Comparison of ENCODE assay signal across 1 cellular context in the genomic region with DNA sequence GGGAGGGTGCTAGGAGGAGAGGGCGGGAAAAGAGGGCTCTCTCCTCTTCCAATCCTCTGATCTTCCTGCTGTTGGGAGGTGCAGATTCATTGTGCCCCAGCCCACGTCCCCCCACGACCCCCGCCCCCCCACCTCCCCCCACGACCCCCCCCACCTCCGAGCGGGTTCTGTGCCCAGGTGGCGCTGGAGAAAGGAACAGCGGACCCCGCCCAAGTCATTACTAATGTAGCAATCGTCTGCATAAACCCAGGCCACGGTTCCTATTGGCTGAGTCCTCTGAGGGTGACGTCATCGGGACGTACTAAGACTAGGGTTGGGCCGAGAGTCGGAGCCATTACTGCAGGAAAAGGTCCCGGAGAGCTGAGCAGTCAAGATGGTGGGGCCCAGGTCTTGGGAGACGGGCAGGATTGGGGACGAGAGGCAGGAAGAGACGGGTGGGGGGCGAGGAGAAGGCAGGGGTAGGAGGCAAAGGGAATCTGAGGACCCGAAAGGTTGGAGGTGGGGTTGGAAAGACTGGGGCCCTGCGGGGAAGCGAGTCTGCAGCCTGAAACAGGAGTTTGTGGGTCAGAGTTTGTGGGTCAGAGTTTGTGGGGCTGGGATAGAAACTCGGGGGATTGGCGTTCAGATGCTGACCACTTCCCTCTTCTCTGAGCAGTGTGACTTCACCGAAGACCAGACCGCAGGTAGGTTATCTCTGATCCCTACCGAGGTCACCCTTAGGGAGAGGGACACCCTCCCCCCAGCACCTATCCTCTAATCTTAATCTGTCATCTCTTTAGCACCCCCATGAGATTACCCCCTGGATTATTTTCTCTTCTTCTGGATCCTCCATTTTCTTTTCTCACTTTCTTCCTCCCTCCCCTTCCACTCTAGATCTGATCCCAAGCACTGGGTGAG.
TF ChIP-seq lines count a peak whose summit lies in the region.

A gene (plus strand): TSS at position 331 of the 897 bp plus-strand sequence. CDS start 43 bp downstream, at position 374.

TF ChIP-seq in K562, 482 proteins besides CTCF, POLR2A, EP300 and RAD21 (continued from another document and continues in another):
- TF ChIP-seq ZNF644 (tag; IDR thresholded peaks at IDR 0.05; ENCODE audit: low read depth) (peak; percentile 38; the same call in 1 of the 2 replicates), DNMT1 (IDR thresholded peaks at IDR 0.05) (no peak), PPARD (CRISPR knock-in tag; IDR thresholded peaks at IDR 0.05) (0 out of 2 replicates have a peak, but pooled peaks have one; percentile 47), ZFP1 (CRISPR knock-in tag; IDR thresholded peaks at IDR 0.05) (no peak), PRMT5 (CRISPR knock-in tag; IDR thresholded peaks at IDR 0.05) (no peak; the same call in 1 of the 2 replicates), NFXL1 (CRISPR knock-in tag; IDR thresholded peaks at IDR 0.05) (peak; percentile 66; the same call in 1 of the 2 replicates), HDAC8 (tag; IDR thresholded peaks at IDR 0.05) (no peak), GABPA (tag; conservative IDR thresholded peaks at IDR 0.05; ENCODE audit: low read depth) (peak; percentile 50; the same call in 1 of the 2 replicates), EWSR1 (IDR thresholded peaks at IDR 0.05; ENCODE audit: borderline replicate concordance, low read depth, partially characterized antibody) (no peak), PHF8 (IDR thresholded peaks at IDR 0.05; ENCODE audit: borderline replicate concordance, low read length) (peak; percentile 88), CEBPB (tag; IDR thresholded peaks at IDR 0.05) (peak; percentile 82), PHF20 (IDR thresholded peaks at IDR 0.05; ENCODE audit: partially characterized antibody) (peak; percentile 63), ZNF23 (CRISPR knock-in tag; IDR thresholded peaks at IDR 0.05) (no peak), FOXK2 (conservative IDR thresholded peaks at IDR 0.05 in 1 of 2, IDR thresholded peaks at IDR 0.05 in 1 of 2; ENCODE audit: low read depth in 2 of 2) (peak in 1 of 2 experiments; percentile 49; a peak in 3 of 4 replicates), ZNF766 (CRISPR knock-in tag; conservative IDR thresholded peaks at IDR 0.05) (peak; percentile 65), RBM15 (IDR thresholded peaks at IDR 0.05; ENCODE audit: insufficient read depth, low read length) (no peak), RCOR1 (IDR thresholded peaks at IDR 0.05; ENCODE audit: borderline replicate concordance in 1 of 2, low read depth in 2 of 2, low read length in 2 of 2) (no peak; a peak in 1 of 4 replicates), POLR2G (IDR thresholded peaks at IDR 0.05; ENCODE audit: low read depth, low read length) (peak; percentile 93), MIER1 (IDR thresholded peaks at IDR 0.05; ENCODE audit: low read depth) (no peak), FOS (IDR thresholded peaks at IDR 0.05; ENCODE audit: extremely low read depth, insufficient read length) (peak; percentile 39), CBX2 (IDR thresholded peaks at IDR 0.05; ENCODE audit: insufficient read depth, low read length, poor library complexity, severe bottlenecking) (no peak), NFE2 (IDR thresholded peaks at IDR 0.05; ENCODE audit: low read depth) (0 out of 2 replicates have a peak, but pooled peaks have one; percentile 2), ILF3 (IDR thresholded peaks at IDR 0.05; ENCODE audit: borderline replicate concordance) (peak; percentile 71; the same call in 1 of the 2 replicates), U2AF2 (optimal IDR thresholded peaks at IDR 0.05; ENCODE audit: low read depth, low read length) (no peak), NFIC (IDR thresholded peaks at IDR 0.05) (peak; percentile 62)
- TF ChIP-seq, protein P1, sequence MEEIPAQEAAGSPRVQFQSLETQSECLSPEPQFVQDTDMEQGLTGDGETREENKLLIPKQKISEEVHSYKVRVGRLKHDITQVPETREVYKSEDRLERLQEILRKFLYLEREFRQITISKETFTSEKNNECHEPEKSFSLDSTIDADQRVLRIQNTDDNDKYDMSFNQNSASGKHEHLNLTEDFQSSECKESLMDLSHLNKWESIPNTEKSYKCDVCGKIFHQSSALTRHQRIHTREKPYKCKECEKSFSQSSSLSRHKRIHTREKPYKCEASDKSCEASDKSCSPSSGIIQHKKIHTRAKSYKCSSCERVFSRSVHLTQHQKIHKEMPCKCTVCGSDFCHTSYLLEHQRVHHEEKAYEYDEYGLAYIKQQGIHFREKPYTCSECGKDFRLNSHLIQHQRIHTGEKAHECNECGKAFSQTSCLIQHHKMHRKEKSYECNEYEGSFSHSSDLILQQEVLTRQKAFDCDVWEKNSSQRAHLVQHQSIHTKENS (CRISPR knock-in tag; IDR thresholded peaks at IDR 0.05), result peak; percentile 86
- TF ChIP-seq, protein P2, sequence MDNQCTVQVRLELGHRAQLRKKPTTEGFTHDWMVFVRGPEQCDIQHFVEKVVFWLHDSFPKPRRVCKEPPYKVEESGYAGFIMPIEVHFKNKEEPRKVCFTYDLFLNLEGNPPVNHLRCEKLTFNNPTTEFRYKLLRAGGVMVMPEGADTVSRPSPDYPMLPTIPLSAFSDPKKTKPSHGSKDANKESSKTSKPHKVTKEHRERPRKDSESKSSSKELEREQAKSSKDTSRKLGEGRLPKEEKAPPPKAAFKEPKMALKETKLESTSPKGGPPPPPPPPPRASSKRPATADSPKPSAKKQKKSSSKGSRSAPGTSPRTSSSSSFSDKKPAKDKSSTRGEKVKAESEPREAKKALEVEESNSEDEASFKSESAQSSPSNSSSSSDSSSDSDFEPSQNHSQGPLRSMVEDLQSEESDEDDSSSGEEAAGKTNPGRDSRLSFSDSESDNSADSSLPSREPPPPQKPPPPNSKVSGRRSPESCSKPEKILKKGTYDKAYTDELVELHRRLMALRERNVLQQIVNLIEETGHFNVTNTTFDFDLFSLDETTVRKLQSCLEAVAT (IDR thresholded peaks at IDR 0.05), result peak; percentile 94 to 95
- TF ChIP-seq, protein P3, sequence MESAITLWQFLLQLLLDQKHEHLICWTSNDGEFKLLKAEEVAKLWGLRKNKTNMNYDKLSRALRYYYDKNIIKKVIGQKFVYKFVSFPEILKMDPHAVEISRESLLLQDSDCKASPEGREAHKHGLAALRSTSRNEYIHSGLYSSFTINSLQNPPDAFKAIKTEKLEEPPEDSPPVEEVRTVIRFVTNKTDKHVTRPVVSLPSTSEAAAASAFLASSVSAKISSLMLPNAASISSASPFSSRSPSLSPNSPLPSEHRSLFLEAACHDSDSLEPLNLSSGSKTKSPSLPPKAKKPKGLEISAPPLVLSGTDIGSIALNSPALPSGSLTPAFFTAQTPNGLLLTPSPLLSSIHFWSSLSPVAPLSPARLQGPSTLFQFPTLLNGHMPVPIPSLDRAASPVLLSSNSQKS (CRISPR knock-in tag; IDR thresholded peaks at IDR 0.05), result 0 out of 2 replicates have a peak, but pooled peaks have one; percentile 24
- TF ChIP-seq, protein P4, sequence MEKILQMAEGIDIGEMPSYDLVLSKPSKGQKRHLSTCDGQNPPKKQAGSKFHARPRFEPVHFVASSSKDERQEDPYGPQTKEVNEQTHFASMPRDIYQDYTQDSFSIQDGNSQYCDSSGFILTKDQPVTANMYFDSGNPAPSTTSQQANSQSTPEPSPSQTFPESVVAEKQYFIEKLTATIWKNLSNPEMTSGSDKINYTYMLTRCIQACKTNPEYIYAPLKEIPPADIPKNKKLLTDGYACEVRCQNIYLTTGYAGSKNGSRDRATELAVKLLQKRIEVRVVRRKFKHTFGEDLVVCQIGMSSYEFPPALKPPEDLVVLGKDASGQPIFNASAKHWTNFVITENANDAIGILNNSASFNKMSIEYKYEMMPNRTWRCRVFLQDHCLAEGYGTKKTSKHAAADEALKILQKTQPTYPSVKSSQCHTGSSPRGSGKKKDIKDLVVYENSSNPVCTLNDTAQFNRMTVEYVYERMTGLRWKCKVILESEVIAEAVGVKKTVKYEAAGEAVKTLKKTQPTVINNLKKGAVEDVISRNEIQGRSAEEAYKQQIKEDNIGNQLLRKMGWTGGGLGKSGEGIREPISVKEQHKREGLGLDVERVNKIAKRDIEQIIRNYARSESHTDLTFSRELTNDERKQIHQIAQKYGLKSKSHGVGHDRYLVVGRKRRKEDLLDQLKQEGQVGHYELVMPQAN (IDR thresholded peaks at IDR 0.05; ENCODE audit: borderline replicate concordance), result peak; percentile 58
- TF ChIP-seq, protein P5, sequence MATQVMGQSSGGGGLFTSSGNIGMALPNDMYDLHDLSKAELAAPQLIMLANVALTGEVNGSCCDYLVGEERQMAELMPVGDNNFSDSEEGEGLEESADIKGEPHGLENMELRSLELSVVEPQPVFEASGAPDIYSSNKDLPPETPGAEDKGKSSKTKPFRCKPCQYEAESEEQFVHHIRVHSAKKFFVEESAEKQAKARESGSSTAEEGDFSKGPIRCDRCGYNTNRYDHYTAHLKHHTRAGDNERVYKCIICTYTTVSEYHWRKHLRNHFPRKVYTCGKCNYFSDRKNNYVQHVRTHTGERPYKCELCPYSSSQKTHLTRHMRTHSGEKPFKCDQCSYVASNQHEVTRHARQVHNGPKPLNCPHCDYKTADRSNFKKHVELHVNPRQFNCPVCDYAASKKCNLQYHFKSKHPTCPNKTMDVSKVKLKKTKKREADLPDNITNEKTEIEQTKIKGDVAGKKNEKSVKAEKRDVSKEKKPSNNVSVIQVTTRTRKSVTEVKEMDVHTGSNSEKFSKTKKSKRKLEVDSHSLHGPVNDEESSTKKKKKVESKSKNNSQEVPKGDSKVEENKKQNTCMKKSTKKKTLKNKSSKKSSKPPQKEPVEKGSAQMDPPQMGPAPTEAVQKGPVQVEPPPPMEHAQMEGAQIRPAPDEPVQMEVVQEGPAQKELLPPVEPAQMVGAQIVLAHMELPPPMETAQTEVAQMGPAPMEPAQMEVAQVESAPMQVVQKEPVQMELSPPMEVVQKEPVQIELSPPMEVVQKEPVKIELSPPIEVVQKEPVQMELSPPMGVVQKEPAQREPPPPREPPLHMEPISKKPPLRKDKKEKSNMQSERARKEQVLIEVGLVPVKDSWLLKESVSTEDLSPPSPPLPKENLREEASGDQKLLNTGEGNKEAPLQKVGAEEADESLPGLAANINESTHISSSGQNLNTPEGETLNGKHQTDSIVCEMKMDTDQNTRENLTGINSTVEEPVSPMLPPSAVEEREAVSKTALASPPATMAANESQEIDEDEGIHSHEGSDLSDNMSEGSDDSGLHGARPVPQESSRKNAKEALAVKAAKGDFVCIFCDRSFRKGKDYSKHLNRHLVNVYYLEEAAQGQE (CRISPR knock-in tag; IDR thresholded peaks at IDR 0.05; ENCODE audit: low read depth), result 0 out of 2 replicates have a peak, but pooled peaks have one; percentile 46
- TF ChIP-seq, protein P6, sequence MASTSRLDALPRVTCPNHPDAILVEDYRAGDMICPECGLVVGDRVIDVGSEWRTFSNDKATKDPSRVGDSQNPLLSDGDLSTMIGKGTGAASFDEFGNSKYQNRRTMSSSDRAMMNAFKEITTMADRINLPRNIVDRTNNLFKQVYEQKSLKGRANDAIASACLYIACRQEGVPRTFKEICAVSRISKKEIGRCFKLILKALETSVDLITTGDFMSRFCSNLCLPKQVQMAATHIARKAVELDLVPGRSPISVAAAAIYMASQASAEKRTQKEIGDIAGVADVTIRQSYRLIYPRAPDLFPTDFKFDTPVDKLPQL (IDR thresholded peaks at IDR 0.05; ENCODE audit: extremely low read depth, insufficient read length), result peak; percentile 71
- TF ChIP-seq, protein P7, sequence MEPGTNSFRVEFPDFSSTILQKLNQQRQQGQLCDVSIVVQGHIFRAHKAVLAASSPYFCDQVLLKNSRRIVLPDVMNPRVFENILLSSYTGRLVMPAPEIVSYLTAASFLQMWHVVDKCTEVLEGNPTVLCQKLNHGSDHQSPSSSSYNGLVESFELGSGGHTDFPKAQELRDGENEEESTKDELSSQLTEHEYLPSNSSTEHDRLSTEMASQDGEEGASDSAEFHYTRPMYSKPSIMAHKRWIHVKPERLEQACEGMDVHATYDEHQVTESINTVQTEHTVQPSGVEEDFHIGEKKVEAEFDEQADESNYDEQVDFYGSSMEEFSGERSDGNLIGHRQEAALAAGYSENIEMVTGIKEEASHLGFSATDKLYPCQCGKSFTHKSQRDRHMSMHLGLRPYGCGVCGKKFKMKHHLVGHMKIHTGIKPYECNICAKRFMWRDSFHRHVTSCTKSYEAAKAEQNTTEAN (CRISPR knock-in tag; IDR thresholded peaks at IDR 0.05), result 0 out of 2 replicates have a peak, but pooled peaks have one; percentile 23
- TF ChIP-seq, protein P8, sequence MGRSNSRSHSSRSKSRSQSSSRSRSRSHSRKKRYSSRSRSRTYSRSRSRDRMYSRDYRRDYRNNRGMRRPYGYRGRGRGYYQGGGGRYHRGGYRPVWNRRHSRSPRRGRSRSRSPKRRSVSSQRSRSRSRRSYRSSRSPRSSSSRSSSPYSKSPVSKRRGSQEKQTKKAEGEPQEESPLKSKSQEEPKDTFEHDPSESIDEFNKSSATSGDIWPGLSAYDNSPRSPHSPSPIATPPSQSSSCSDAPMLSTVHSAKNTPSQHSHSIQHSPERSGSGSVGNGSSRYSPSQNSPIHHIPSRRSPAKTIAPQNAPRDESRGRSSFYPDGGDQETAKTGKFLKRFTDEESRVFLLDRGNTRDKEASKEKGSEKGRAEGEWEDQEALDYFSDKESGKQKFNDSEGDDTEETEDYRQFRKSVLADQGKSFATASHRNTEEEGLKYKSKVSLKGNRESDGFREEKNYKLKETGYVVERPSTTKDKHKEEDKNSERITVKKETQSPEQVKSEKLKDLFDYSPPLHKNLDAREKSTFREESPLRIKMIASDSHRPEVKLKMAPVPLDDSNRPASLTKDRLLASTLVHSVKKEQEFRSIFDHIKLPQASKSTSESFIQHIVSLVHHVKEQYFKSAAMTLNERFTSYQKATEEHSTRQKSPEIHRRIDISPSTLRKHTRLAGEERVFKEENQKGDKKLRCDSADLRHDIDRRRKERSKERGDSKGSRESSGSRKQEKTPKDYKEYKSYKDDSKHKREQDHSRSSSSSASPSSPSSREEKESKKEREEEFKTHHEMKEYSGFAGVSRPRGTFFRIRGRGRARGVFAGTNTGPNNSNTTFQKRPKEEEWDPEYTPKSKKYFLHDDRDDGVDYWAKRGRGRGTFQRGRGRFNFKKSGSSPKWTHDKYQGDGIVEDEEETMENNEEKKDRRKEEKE (IDR thresholded peaks at IDR 0.05; ENCODE audit: borderline replicate concordance in 1 of 2, control insufficient read depth in 1 of 2, low read depth in 2 of 2, low read length in 1 of 2), result no peak
- TF ChIP-seq, protein P9, sequence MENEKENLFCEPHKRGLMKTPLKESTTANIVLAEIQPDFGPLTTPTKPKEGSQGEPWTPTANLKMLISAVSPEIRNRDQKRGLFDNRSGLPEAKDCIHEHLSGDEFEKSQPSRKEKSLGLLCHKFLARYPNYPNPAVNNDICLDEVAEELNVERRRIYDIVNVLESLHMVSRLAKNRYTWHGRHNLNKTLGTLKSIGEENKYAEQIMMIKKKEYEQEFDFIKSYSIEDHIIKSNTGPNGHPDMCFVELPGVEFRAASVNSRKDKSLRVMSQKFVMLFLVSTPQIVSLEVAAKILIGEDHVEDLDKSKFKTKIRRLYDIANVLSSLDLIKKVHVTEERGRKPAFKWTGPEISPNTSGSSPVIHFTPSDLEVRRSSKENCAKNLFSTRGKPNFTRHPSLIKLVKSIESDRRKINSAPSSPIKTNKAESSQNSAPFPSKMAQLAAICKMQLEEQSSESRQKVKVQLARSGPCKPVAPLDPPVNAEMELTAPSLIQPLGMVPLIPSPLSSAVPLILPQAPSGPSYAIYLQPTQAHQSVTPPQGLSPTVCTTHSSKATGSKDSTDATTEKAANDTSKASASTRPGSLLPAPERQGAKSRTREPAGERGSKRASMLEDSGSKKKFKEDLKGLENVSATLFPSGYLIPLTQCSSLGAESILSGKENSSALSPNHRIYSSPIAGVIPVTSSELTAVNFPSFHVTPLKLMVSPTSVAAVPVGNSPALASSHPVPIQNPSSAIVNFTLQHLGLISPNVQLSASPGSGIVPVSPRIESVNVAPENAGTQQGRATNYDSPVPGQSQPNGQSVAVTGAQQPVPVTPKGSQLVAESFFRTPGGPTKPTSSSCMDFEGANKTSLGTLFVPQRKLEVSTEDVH (IDR thresholded peaks at IDR 0.05; ENCODE audit: low read depth, partially characterized antibody), result peak; percentile 79
